2 cellular contexts compared by ENCODE assay signal in genomic region chr18:47260924-47261701, GRCh38.
TF ChIP-seq lines count a peak whose summit lies in the region.

No MANE protein-coding gene starts in this region.

TF ChIP-seq in A549, 52 proteins besides CTCF, POLR2A, EP300 and RAD21 (continued from another document):
- no peak for TF ChIP-seq BCL3 (IDR thresholded peaks at IDR 0.05)
- no peak for TF ChIP-seq CBX2 (IDR thresholded peaks at IDR 0.05; ENCODE audit: borderline replicate concordance, low read depth)
- TF ChIP-seq ZC3H11A (IDR thresholded peaks at IDR 0.05) = no peak

TF ChIP-seq in SK-N-SH treated with all-trans-retinoic acid at 6 μM for 48 hours, 23 proteins besides CTCF, POLR2A, EP300 and RAD21 (continued from another document):
- TF ChIP-seq PATZ1 (CRISPR knock-in tag; IDR thresholded peaks at IDR 0.05; ENCODE audit: borderline replicate concordance) = no peak
- no peak for TF ChIP-seq TSHZ2 (CRISPR knock-in tag; IDR thresholded peaks at IDR 0.05)
- no peak for TF ChIP-seq ZFP3 (CRISPR knock-in tag; IDR thresholded peaks at IDR 0.05)
- no peak for TF ChIP-seq CREB5 (CRISPR knock-in tag; IDR thresholded peaks at IDR 0.05; ENCODE audit: low read depth)
- TF ChIP-seq ESRRG (CRISPR knock-in tag; IDR thresholded peaks at IDR 0.05) = no peak
TF ChIP-seq in SK-N-SH treated with all-trans-retinoic acid at 6 μM for 48 hours: peak in this region for 0.
